Comparison of ENCODE assay signal across 17 cellular contexts in genomic region chr21:35559128-35559831, GRCh38.
DNase-seq lines count a peak whose midpoint lies in the region; ATAC-seq and TF ChIP-seq lines count a peak whose summit lies in the region.
"Had no signal": no experiment of that assay in that cellular context is flagged by ENCODE, and none has a peak within 500 bp of the region (broad histone marks: within the 10 kb centered on the region; RNA-seq: fewer than 3 reads in every experiment).

No MANE protein-coding gene starts in this region.

- no peak overlapping the region for H3K4me3 ChIP-seq in SK-N-SH (ENCODE audit: low read depth in 2 of 2, low read length in 1 of 2)
- H3K4me3 ChIP-seq in skeletal muscle cell (ENCODE audit: low read depth, low read length): no peak overlapping the region

- peak in 1 of 2 experiments; percentile 30; a peak in 1 of 4 replicates for TF ChIP-seq EP300 in SK-N-SH (IDR thresholded peaks at IDR 0.05; ENCODE audit: borderline replicate concordance in 1 of 2, low read depth in 1 of 2, low read length in 1 of 2)

- peak overlapping the region; percentile 66; the same call in 1 of the 2 replicates for H3K9ac ChIP-seq in SK-N-SH

- ATAC-seq in HG02973 (IDR thresholded peaks at IDR 0.05; ENCODE audit: unreplicated experiment): no peak
- ATAC-seq: activated T-helper 17 cell treated with anti-CD3 and anti-CD28 coated beads, Interleukin-2, amount 50 U/mL, for 72 hours; sciatic nerve had no signal

- no peaks in the 10 kb centered on the region for H3K36me3 ChIP-seq in SK-N-SH (replicated peaks in 1 of 2; ENCODE audit: control insufficient read depth in 1 of 2, insufficient read depth in 2 of 2, low read length in 1 of 2)

- H4K20me1 ChIP-seq in SK-N-SH (ENCODE audit: insufficient read depth): no peaks in the 10 kb centered on the region

- no peaks in the 10 kb centered on the region for H3K9me3 ChIP-seq in SK-N-SH

- no peak overlapping the region for H2AFZ ChIP-seq in SK-N-SH (ENCODE audit: low read depth)

- H3K4me1 ChIP-seq in SK-N-SH (ENCODE audit: control insufficient read depth in 1 of 2, insufficient read depth in 2 of 2, low read depth in 1 of 2, low read length in 1 of 2): peaks cover 0 to 23% of the 10 kb centered on the region in 2 experiments; a peak in 3 of 4 replicates

- H3K27ac ChIP-seq in SK-N-SH (ENCODE audit: low read depth in 2 of 2, low read length in 1 of 2): peak overlapping the region; percentile 58 to 98; a peak in 3 of 4 replicates

- no peak overlapping the region for H3K4me3 Mint-ChIP-seq in activated naive CD8-positive, alpha-beta T cell treated with anti-CD3 and anti-CD28 coated beads for 36 hours
- H3K4me3 Mint-ChIP-seq: activated T-helper 17 cell treated with anti-CD3 and anti-CD28 coated beads, Interleukin-2, amount 50 U/mL, for 72 hours; nephron had no signal

- CTCF ChIA-PET in SK-N-SH (lab: Yijun Ruan, JAX): interaction anchor here (1.2 kb wide), 1 partner anchor 12 kb away, joined by 3 read pairs; no protein-coding TSS in a partner anchor

- 3% methylated on average over 9 of the region's 9 CpGs for WGBS in SK-N-SH (ENCODE audit: low lambda C conversion rate)

- H3F3A ChIP-seq in SK-N-SH (replicated peaks; ENCODE audit: insufficient read depth): peaks cover 40% of the 10 kb centered on the region

- POLR2A ChIA-PET in SK-N-SH (lab: Yijun Ruan, JAX): no interaction called here

- no peak for TF ChIP-seq RAD21 in SK-N-SH (IDR thresholded peaks at IDR 0.05; ENCODE audit: low read length)

- H3K9me3 Mint-ChIP-seq in activated naive CD8-positive, alpha-beta T cell treated with anti-CD3 and anti-CD28 coated beads for 36 hours: no peaks in the 10 kb centered on the region
- H3K9me3 Mint-ChIP-seq: activated T-helper 17 cell treated with anti-CD3 and anti-CD28 coated beads, Interleukin-2, amount 50 U/mL, for 72 hours; nephron had no signal

- H3K27ac Mint-ChIP-seq in activated naive CD8-positive, alpha-beta T cell treated with anti-CD3 and anti-CD28 coated beads for 36 hours: no peak overlapping the region
- H3K27ac Mint-ChIP-seq: activated T-helper 17 cell treated with anti-CD3 and anti-CD28 coated beads, Interleukin-2, amount 50 U/mL, for 72 hours; nephron had no signal

- no peaks in the 10 kb centered on the region for H3K27me3 Mint-ChIP-seq in activated naive CD8-positive, alpha-beta T cell treated with anti-CD3 and anti-CD28 coated beads for 36 hours

- peak; percentile 75 for DNase-seq in GM03348 (ENCODE audit: low spot score)
- DNase-seq in SK-N-SH: peak; percentile 8
- peak; percentile 77 for DNase-seq in fibroblast of gingiva (ENCODE audit: low read depth)
- peak; percentile 97 for DNase-seq in skeletal muscle cell (ENCODE audit: low read depth)
- no peak for DNase-seq in NCI-H187 treated with DMSO at 0.1 percent for 48 hours (lab: John Stamatoyannopoulos, UW)
- no peak for DNase-seq in HPDE6-E6E7 (ENCODE audit: extremely low spot score)
- DNase-seq in activated naive CD8-positive, alpha-beta T cell treated with anti-CD3 and anti-CD28 coated beads for 36 hours: no peak
- DNase-seq: activated CD4-positive, alpha-beta T cell treated with anti-CD3 and anti-CD28 coated beads, Interleukin-2, amount 50 U/mL, for 48 hours; central memory CD4-positive, alpha-beta T cell; GDM1; hypothalamus; NCI-H524 treated with DMSO at 0.1 percent for 48 hours; substantia nigra had no signal

- no peaks in the 10 kb centered on the region for H3K27me3 ChIP-seq in SK-N-SH (ENCODE audit: insufficient read depth)

- peak; percentile 36 for TF ChIP-seq CTCF in SK-N-SH (IDR thresholded peaks at IDR 0.05)

- H3K9me2 ChIP-seq in SK-N-SH: no peaks in the 10 kb centered on the region

- no peaks in the 10 kb centered on the region for H3K36me3 Mint-ChIP-seq in activated naive CD8-positive, alpha-beta T cell treated with anti-CD3 and anti-CD28 coated beads for 36 hours

- peak overlapping the region; percentile 18 for H3K4me2 ChIP-seq in SK-N-SH

- H3K4me1 Mint-ChIP-seq in activated naive CD8-positive, alpha-beta T cell treated with anti-CD3 and anti-CD28 coated beads for 36 hours: no peaks in the 10 kb centered on the region
- H3K4me1 Mint-ChIP-seq: activated T-helper 17 cell treated with anti-CD3 and anti-CD28 coated beads, Interleukin-2, amount 50 U/mL, for 72 hours had no signal

- no peaks in the 10 kb centered on the region for H3K79me2 ChIP-seq in SK-N-SH (ENCODE audit: insufficient read depth)

TF ChIP-seq in SK-N-SH, 30 proteins besides CTCF, POLR2A, EP300 and RAD21 (continues in another document):
- TF ChIP-seq SMC3 (IDR thresholded peaks at IDR 0.05; ENCODE audit: low read depth, low read length) (no peak), POLR2AphosphoS5 (IDR thresholded peaks at IDR 0.05; ENCODE audit: low read depth, low read length) (no peak), JUND (IDR thresholded peaks at IDR 0.05) (peak; percentile 57; the same call in 1 of the 2 replicates), PBX3 (IDR thresholded peaks at IDR 0.05) (no peak; the same call in 1 of the 2 replicates), MXI1 (IDR thresholded peaks at IDR 0.05; ENCODE audit: low read depth, low read length) (no peak), RCOR1 (IDR thresholded peaks at IDR 0.05; ENCODE audit: low read length) (no peak), CHD2 (IDR thresholded peaks at IDR 0.05; ENCODE audit: low read length, partially characterized antibody) (no peak), RXRA (IDR thresholded peaks at IDR 0.05; ENCODE audit: borderline replicate concordance, low read depth) (peak; percentile 59), NFIC (IDR thresholded peaks at IDR 0.05; ENCODE audit: borderline replicate concordance) (no peak), ELF1 (IDR thresholded peaks at IDR 0.05) (no peak), GATA2 (CRISPR knock-in tag; IDR thresholded peaks at IDR 0.05) (no peak), USF1 (IDR thresholded peaks at IDR 0.05; ENCODE audit: borderline replicate concordance, low read depth) (no peak), TCF12 (IDR thresholded peaks at IDR 0.05) (peak; percentile 20; the same call in 1 of the 2 replicates), YY1 (IDR thresholded peaks at IDR 0.05; ENCODE audit: low read depth) (no peak), FOXJ3 (CRISPR knock-in tag; IDR thresholded peaks at IDR 0.05) (no peak), TAF1 (IDR thresholded peaks at IDR 0.05; ENCODE audit: borderline replicate concordance, low read depth, low read length) (no peak), EZH2phosphoT487 (IDR thresholded peaks at IDR 0.05; ENCODE audit: borderline replicate concordance, low read depth) (no peak), SIN3A (IDR thresholded peaks at IDR 0.05; ENCODE audit: borderline replicate concordance, low read depth, low read length) (no peak), REST (IDR thresholded peaks at IDR 0.05; ENCODE audit: low read depth, low read length) (no peak)

Comparison
In these comparisons a context has a peak if more than half of its experiments do, and no peak if none do; other contexts are left out.
1. DNase-seq: peak in GM03348 (single experiment), SK-N-SH (single experiment), fibroblast of gingiva (single experiment) and skeletal muscle cell (single experiment); none in NCI-H187 treated with DMSO at 0.1 percent for 48 hours (single experiment), HPDE6-E6E7 (single experiment) and activated naive CD8-positive, alpha-beta T cell treated with anti-CD3 and anti-CD28 coated beads for 36 hours (single experiment).